Comparison of ENCODE assay signal across 16 cellular contexts in genomic region chr9:112200699-112201098, GRCh38. TPM values are rescaled to one million over a fixed set of nuclear protein-coding genes. Genes with fewer than 3 reads are reported as not detected.
A peak's percentile ranks its signal among the peaks of the same experiment; 100 is the strongest.
DNase-seq lines count a peak whose midpoint lies in the region; ATAC-seq and TF ChIP-seq lines count a peak whose summit lies in the region.
"Had no signal": no experiment of that assay in that cellular context is flagged by ENCODE, and none has a peak within 500 bp of the region (broad histone marks: within the 10 kb centered on the region; RNA-seq: fewer than 3 reads in every experiment).

No MANE protein-coding gene starts in this region.

- H2AFZ ChIP-seq in GM23248, result no peak overlapping the region

- no peak overlapping the region for H3K9ac ChIP-seq in GM23248

- TF ChIP-seq CTCF in epithelial cell of esophagus (IDR thresholded peaks at IDR 0.05; ENCODE audit: insufficient read depth, low read depth, low read length, missing control alignments), result no peak
- TF ChIP-seq CTCF in progenitor cell of endocrine pancreas (IDR thresholded peaks at IDR 0.05; ENCODE audit: unreplicated experiment), result no peak
- TF ChIP-seq CTCF in type B pancreatic cell (conservative IDR thresholded peaks at IDR 0.05), result no peak

- DNase-seq in GM23248, result peak; percentile 17
- peak; percentile 42 for DNase-seq in epithelial cell of esophagus (ENCODE audit: low read depth)
- DNase-seq in left colon, result peak in 1 of 2 donors; percentile 27
- DNase-seq in progenitor cell of endocrine pancreas (ENCODE audit: low spot score, unreplicated experiment), result no peak
- DNase-seq in NCI-H1092 (lab: John Stamatoyannopoulos, UW), result no peak
- no peak for DNase-seq in HT-29 (ENCODE audit: low spot score)
- DNase-seq in type B pancreatic cell (ENCODE audit: extremely low spot score, unreplicated experiment), result no peak
- DNase-seq: Caco-2; CD8-positive, alpha-beta T cell; DND-41; GDM1 had no signal

- in situ Hi-C loops in GM23248 (cut with MboI), result no loop called here

- intact Hi-C loops in left colon (cut with DNase I, micrococcal nuclease), result no loop called here

- H3K27ac Mint-ChIP-seq in progenitor cell of endocrine pancreas, result peak overlapping the region; percentile 37
- H3K27ac Mint-ChIP-seq in type B pancreatic cell, result no peak overlapping the region
- H3K27ac Mint-ChIP-seq: CD8-positive, alpha-beta T cell had no signal

- H3K79me2 ChIP-seq in GM23248 (ENCODE audit: insufficient read depth), result no peaks in the 10 kb centered on the region

- ATAC-seq in left colon (peak; percentile 61), GM21576 (IDR thresholded peaks at IDR 0.05; ENCODE audit: unreplicated experiment) (no peak)
- ATAC-seq: CD8-positive, alpha-beta T cell; HCT116 had no signal

- H3K36me3 Mint-ChIP-seq in progenitor cell of endocrine pancreas (ENCODE audit: insufficient read depth) (peaks cover 13% of the 10 kb centered on the region), type B pancreatic cell (peaks cover 27% of the 10 kb centered on the region)

- H3K4me3 Mint-ChIP-seq in progenitor cell of endocrine pancreas (ENCODE audit: low read depth), result no peak overlapping the region
- H3K4me3 Mint-ChIP-seq in type B pancreatic cell, result no peak overlapping the region
- H3K4me3 Mint-ChIP-seq: CD14-positive monocyte; CD8-positive, alpha-beta T cell had no signal

- no peaks in the 10 kb centered on the region for H3K9me3 ChIP-seq in GM23248 (ENCODE audit: low read depth)
- H3K9me3 ChIP-seq: Caco-2 had no signal

- H3K4me1 Mint-ChIP-seq in progenitor cell of endocrine pancreas (ENCODE audit: low read depth), result no peaks in the 10 kb centered on the region
- no peaks in the 10 kb centered on the region for H3K4me1 Mint-ChIP-seq in type B pancreatic cell (ENCODE audit: unreplicated experiment)

- peaks cover 13% of the 10 kb centered on the region for H3K4me1 ChIP-seq in GM23248 (ENCODE audit: insufficient read depth)

- H3K27me3 Mint-ChIP-seq in progenitor cell of endocrine pancreas, result no peaks in the 10 kb centered on the region
- H3K27me3 Mint-ChIP-seq in type B pancreatic cell, result no peaks in the 10 kb centered on the region

- 83 to 86% methylated on average over 5 of the region's 5 CpGs for WGBS in GM23248 (ENCODE audit: low coverage in 1 of 2, low lambda C conversion rate in 2 of 2, missing lambda C conversion rate in 2 of 2), 2 experiments

- no peak overlapping the region for H3K27ac ChIP-seq in GM23248
- H3K27ac ChIP-seq: 22Rv1, HL-60 had no signal

- H3K27me3 ChIP-seq in GM23248 (replicated peaks; ENCODE audit: insufficient read depth), result no peaks in the 10 kb centered on the region

- H3F3A ChIP-seq in GM23248 (ENCODE audit: insufficient read depth), result peaks cover 11% of the 10 kb centered on the region

- H3K4me2 ChIP-seq in GM23248 (ENCODE audit: unreplicated experiment), result no peak overlapping the region

- H3K9me3 Mint-ChIP-seq in progenitor cell of endocrine pancreas (ENCODE audit: low read depth) (peaks cover 8% of the 10 kb centered on the region), type B pancreatic cell (peaks cover 9% of the 10 kb centered on the region)

- H3K9me2 ChIP-seq in GM23248 (ENCODE audit: insufficient read depth), result 0 out of 2 replicates have a peak, but pooled peaks cover 4% of the 10 kb centered on the region

- H3K4me3 ChIP-seq in GM23248, result no peak overlapping the region
- H3K4me3 ChIP-seq in epithelial cell of esophagus (ENCODE audit: low read length), result no peak overlapping the region

- no peaks in the 10 kb centered on the region for H4K20me1 ChIP-seq in GM23248 (ENCODE audit: insufficient read depth)

- no peaks in the 10 kb centered on the region for H3K36me3 ChIP-seq in GM23248 (ENCODE audit: low read depth)

RNA-seq across cellular contexts. Expression of gene SUSD1, which starts 25.6 kb away (rescaled TPM):
- total RNA-seq in GM23248 (2014; rRNA removed; shearing (Covaris generic)), result 5.4 and 8.4 TPM in 2 replicates
- 4.0 and 4.2 TPM in 2 replicates for polyA plus RNA-seq in GM23248 (2016; fragmentation: Nextera tagmentation; extraction: Ambion mirVana)
- total RNA-seq in left colon, result 10 to 100 TPM; 22.9 to 27.4 TPM
- total RNA-seq in progenitor cell of endocrine pancreas, result 40.2 and 41.1 TPM in 2 replicates
- 11.2 and 15.0 TPM in 2 replicates for total RNA-seq in HT-29 (2014; rRNA removed; shearing (Covaris generic))
- total RNA-seq in type B pancreatic cell (ENCODE audit: low replicate concordance), result 16.3 and 21.8 TPM in 2 replicates

Comparison
In these comparisons a context has a peak if more than half of its experiments do, and no peak if none do; other contexts are left out.
1. DNase-seq: peak in GM23248 (single experiment) and epithelial cell of esophagus (single experiment); none in progenitor cell of endocrine pancreas (single experiment), NCI-H1092 (single experiment), HT-29 (single experiment) and type B pancreatic cell (single experiment).